9 cellular contexts compared by ENCODE assay signal in the genomic region with DNA sequence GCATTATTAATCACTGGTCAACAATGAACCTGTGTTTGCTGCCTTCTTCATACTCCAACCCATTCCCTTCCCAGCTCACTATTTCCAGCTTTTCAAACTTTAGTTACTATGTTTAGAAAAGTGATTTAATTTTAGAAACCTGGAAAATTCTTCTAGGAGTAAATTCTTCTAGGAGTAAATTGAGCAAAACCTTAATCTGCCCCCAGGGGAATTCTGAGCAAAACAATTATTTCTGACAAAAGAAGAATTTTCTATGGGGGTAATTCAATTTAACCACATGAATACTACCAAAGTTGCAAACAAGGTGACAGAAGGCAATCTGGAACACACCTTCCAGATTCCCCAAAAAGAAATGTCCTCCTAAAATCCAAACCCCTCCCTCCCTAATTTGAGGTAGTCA. TPM values are rescaled to one million over a fixed set of nuclear protein-coding genes. Genes with fewer than 3 reads are reported as not detected.
DNase-seq lines count a peak whose midpoint lies in the region; ATAC-seq, FAIRE-seq and TF ChIP-seq lines count a peak whose summit lies in the region.
"Had no signal": no experiment of that assay in that cellular context is flagged by ENCODE, and none has a peak within 500 bp of the region (broad histone marks: within the 10 kb centered on the region; RNA-seq: fewer than 3 reads in every experiment).

No MANE protein-coding gene starts in this region.

- H3K9ac ChIP-seq in colonic mucosa (ENCODE audit: low read depth in 2 of 2, low read length in 2 of 2) = peak overlapping the region; percentile 92 to 95

- TF ChIP-seq POLR2A in H54 (IDR thresholded peaks at IDR 0.05; ENCODE audit: low read depth, low read length) = no peak

- no peaks in the 10 kb centered on the region for H3K36me3 ChIP-seq in colonic mucosa
- peaks cover 0 to 3% (median 0%) of the 10 kb centered on the region in 3 experiments for H3K36me3 ChIP-seq in naive thymus-derived CD4-positive, alpha-beta T cell (ENCODE audit: control insufficient read depth in 2 of 3, insufficient read depth in 3 of 3, low read length in 3 of 3)

- H3K4me3 ChIP-seq in AG04449 (ENCODE audit: low read depth, low read length) (peak overlapping the region; percentile 85), LNCaP clone FGC (ENCODE audit: low read depth, low read length) (peak overlapping the region; percentile 71), colonic mucosa (peak overlapping the region; percentile 76)
- peak overlapping the region; percentile 62 for H3K4me3 ChIP-seq in naive thymus-derived CD4-positive, alpha-beta T cell (ENCODE audit: low read length)

- no peaks in the 10 kb centered on the region for H3K9me3 ChIP-seq in colonic mucosa
- no peaks in the 10 kb centered on the region for H3K9me3 ChIP-seq in naive thymus-derived CD4-positive, alpha-beta T cell (ENCODE audit: control insufficient read depth in 2 of 3, low read length in 3 of 3)

- ATAC-seq in naive thymus-derived CD4-positive, alpha-beta T cell = no peak
- ATAC-seq in GM18858 (IDR thresholded peaks at IDR 0.05; ENCODE audit: unreplicated experiment) = no peak
- ATAC-seq in HG02571 (IDR thresholded peaks at IDR 0.05; ENCODE audit: unreplicated experiment) = no peak

- peaks cover 23 to 55% (median 39%) of the 10 kb centered on the region in 7 donors for H3K4me1 Mint-ChIP-seq in naive thymus-derived CD4-positive, alpha-beta T cell

- FAIRE-seq in H54 (lab: Jason Lieb, UNC) = no peak

- POLR2A ChIA-PET in AG04449 (lab: Yijun Ruan, JAX) = interaction anchor here (1.0 kb wide), 1 partner anchor 28 kb away, joined by 3 read pairs; no protein-coding TSS in a partner anchor
- POLR2A ChIA-PET in naive thymus-derived CD4-positive, alpha-beta T cell (lab: Charles Lee) = interaction anchor here (1.4 to 1.9 kb wide), 2 partner anchors 47 to 64 kb away, joined by 4 to 6 read pairs; no protein-coding TSS in a partner anchor

- H3K27me3 Mint-ChIP-seq in naive thymus-derived CD4-positive, alpha-beta T cell = peaks cover 0 to 4% (median 0%) of the 10 kb centered on the region in 5 donors

- CTCF ChIA-PET in AG04449 (lab: Yijun Ruan, JAX) = interaction anchor here (1.3 to 18.6 kb wide), 6 partner anchors 11 to 66 kb away, joined by 3 to 174 read pairs (median 13); no protein-coding TSS in a partner anchor
- CTCF ChIA-PET in naive thymus-derived CD4-positive, alpha-beta T cell (lab: Charles Lee) = interaction anchor here (0.7 to 3.2 kb wide), 2 partner anchors 64 to 66 kb away, joined by 3 to 7 read pairs; no protein-coding TSS in a partner anchor

- H3K9me3 Mint-ChIP-seq in naive thymus-derived CD4-positive, alpha-beta T cell = peaks cover 0 to 1% (median 0%) of the 10 kb centered on the region in 11 donors

- H3K4me1 ChIP-seq in colonic mucosa = no peaks in the 10 kb centered on the region
- H3K4me1 ChIP-seq in naive thymus-derived CD4-positive, alpha-beta T cell (ENCODE audit: control insufficient read depth in 2 of 2, insufficient read depth in 2 of 2, low read length in 2 of 2) = peaks cover 7 to 16% of the 10 kb centered on the region in 2 donors

- peak overlapping the region; percentile 97 for H3K27ac ChIP-seq in colonic mucosa
- H3K27ac ChIP-seq in naive thymus-derived CD4-positive, alpha-beta T cell (ENCODE audit: low read depth, low read length) = no peak overlapping the region

- DNase-seq in AG04449 (ENCODE audit: low read depth, low spot score) = no peak
- DNase-seq in LNCaP clone FGC (ENCODE audit: low read depth) = no peak
- DNase-seq in colonic mucosa = no peak
- DNase-seq in naive thymus-derived CD4-positive, alpha-beta T cell = no peak
- no peak for DNase-seq in H54 (ENCODE audit: insufficient read length, low spot score)
- no peak for DNase-seq in NCI-H345 (lab: John Stamatoyannopoulos, UW)

- no peaks in the 10 kb centered on the region for H3K27me3 ChIP-seq in colonic mucosa
- no peaks in the 10 kb centered on the region for H3K27me3 ChIP-seq in naive thymus-derived CD4-positive, alpha-beta T cell (ENCODE audit: control insufficient read depth in 2 of 2, insufficient read depth in 2 of 2, low read length in 2 of 2)

- intact Hi-C loops in colonic mucosa (cut with DNase I) = no loop called here
- intact Hi-C loops in naive thymus-derived CD4-positive, alpha-beta T cell (cut with micrococcal nuclease) = loop anchor here (5.0 kb wide), 3 partner anchors 50 to 1580 kb away; a partner anchor contains a TSS

- peak overlapping the region in 4 of 9 donors; percentile 43 to 74 (median 64) for H3K27ac Mint-ChIP-seq in naive thymus-derived CD4-positive, alpha-beta T cell

- peak overlapping the region; percentile 82 to 99 (median 88) for H3K4me3 Mint-ChIP-seq in naive thymus-derived CD4-positive, alpha-beta T cell

- peaks cover 0 to 4% (median 0%) of the 10 kb centered on the region in 5 donors for H3K36me3 Mint-ChIP-seq in naive thymus-derived CD4-positive, alpha-beta T cell

- no peak for TF ChIP-seq CTCF in AG04449 (IDR thresholded peaks at IDR 0.05; ENCODE audit: insufficient read depth, low read length, missing control alignments)
- TF ChIP-seq CTCF in LNCaP clone FGC (IDR thresholded peaks at IDR 0.05; ENCODE audit: control insufficient read depth, extremely low read depth, insufficient read depth) = no peak
- TF ChIP-seq CTCF in colonic mucosa (IDR thresholded peaks at IDR 0.05) = no peak

RNA-seq across cellular contexts. Expression of a gene that starts 1.8 kb away (rescaled TPM):
- 10 to 100 TPM; 42.4 to 50.4 TPM for total RNA-seq in colonic mucosa
- 10 to 100 TPM; 14.8 to 22.9 (median 16.9) TPM for total RNA-seq in naive thymus-derived CD4-positive, alpha-beta T cell
- polyA plus RNA-seq in naive thymus-derived CD4-positive, alpha-beta T cell = 10 to 100 TPM; 12.6 to 24.7 TPM

RNA-seq across cellular contexts. Expression of a gene that starts 50.4 kb away (rescaled TPM):
- under 1 TPM; 0.27 to 0.42 TPM for total RNA-seq in colonic mucosa
- total RNA-seq in naive thymus-derived CD4-positive, alpha-beta T cell = not detected
- polyA plus RNA-seq in naive thymus-derived CD4-positive, alpha-beta T cell = not detected
- total RNA-seq: posterior vena cava had no signal
